Comparison of ENCODE assay signal across 10 cellular contexts in the genomic region with DNA sequence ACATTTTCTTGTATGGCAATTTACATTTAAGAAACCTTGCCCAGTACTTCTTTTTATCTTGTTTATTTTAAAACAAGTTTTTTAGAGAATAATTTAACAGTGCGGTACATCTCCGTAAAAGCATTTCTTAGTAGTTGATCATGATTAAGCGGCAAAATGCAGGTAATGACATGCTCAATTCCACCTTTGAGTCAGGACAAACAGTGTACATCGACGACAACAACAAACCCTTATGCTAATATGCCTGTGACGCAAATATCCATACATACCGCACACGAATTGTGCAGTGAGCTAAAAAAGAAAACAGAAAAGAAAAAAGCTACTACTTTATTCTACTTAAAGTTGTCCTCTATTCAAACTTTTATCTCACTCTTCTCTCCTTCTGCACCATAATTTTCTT. TPM values are rescaled to one million over a fixed set of nuclear protein-coding genes. Genes with fewer than 3 reads are reported as not detected.
DNase-seq lines count a peak whose midpoint lies in the region; ATAC-seq lines count a peak whose summit lies in the region.
"Had no signal": no experiment of that assay in that cellular context is flagged by ENCODE, and none has a peak within 500 bp of the region (broad histone marks: within the 10 kb centered on the region; RNA-seq: fewer than 3 reads in every experiment).

No MANE protein-coding gene starts in this region.

- H3K27ac Mint-ChIP-seq in activated naive CD8-positive, alpha-beta T cell treated with anti-CD3 and anti-CD28 coated beads, Interleukin-2, amount 10 ng/mL, durations not matched to agents 7 days and 5 days: no peak overlapping the region
- H3K27ac Mint-ChIP-seq: stimulated activated memory B cell treated with anti-CD40 and anti-IgM and Interleukin-4, amounts not matched to agents 10 μg/mL and 1 μg/mL and 100 μg/mL, for 72 hours had no signal

- DNase-seq in H7: no peak
- DNase-seq in activated naive CD8-positive, alpha-beta T cell treated with anti-CD3 and anti-CD28 coated beads, Interleukin-2, amount 10 ng/mL, durations not matched to agents 7 days and 5 days: no peak
- no peak for DNase-seq in iPS DF 6.9 (ENCODE audit: low read depth, low spot score)
- no peak for DNase-seq in skeletal muscle cell (ENCODE audit: low read depth)
- DNase-seq in anterior cingulate cortex (lab: John Stamatoyannopoulos, UW): no peak
- DNase-seq in NCI-H524 treated with DMSO at 0.1 percent for 48 hours (lab: John Stamatoyannopoulos, UW): no peak
- no peak for DNase-seq in SHP77 (lab: John Stamatoyannopoulos, UW)
- DNase-seq: naive B cell had no signal

- no peaks in the 10 kb centered on the region for H3K9me3 ChIP-seq in iPS DF 6.9 (ENCODE audit: control insufficient read depth, insufficient read depth, low read length)

- whole genome bisulfite sequencing in iPS DF 6.9 (ENCODE audit: insufficient coverage, insufficient read length): no CpG with 5 or more reads among the region's 8 CpGs

- H3K27me3 Mint-ChIP-seq in activated naive CD8-positive, alpha-beta T cell treated with anti-CD3 and anti-CD28 coated beads, Interleukin-2, amount 10 ng/mL, durations not matched to agents 7 days and 5 days: peaks cover 57% of the 10 kb centered on the region

- H3K4me3 Mint-ChIP-seq in activated naive CD8-positive, alpha-beta T cell treated with anti-CD3 and anti-CD28 coated beads, Interleukin-2, amount 10 ng/mL, durations not matched to agents 7 days and 5 days: peak overlapping the region; percentile 82
- H3K4me3 Mint-ChIP-seq: stimulated activated memory B cell treated with anti-CD40 and anti-IgM and Interleukin-4, amounts not matched to agents 10 μg/mL and 1 μg/mL and 100 μg/mL, for 72 hours had no signal

- no peaks in the 10 kb centered on the region for H3K36me3 Mint-ChIP-seq in activated naive CD8-positive, alpha-beta T cell treated with anti-CD3 and anti-CD28 coated beads, Interleukin-2, amount 10 ng/mL, durations not matched to agents 7 days and 5 days

- POLR2A ChIA-PET in activated naive CD8-positive, alpha-beta T cell treated with anti-CD3 and anti-CD28 coated beads, Interleukin-2, amount 10 ng/mL, durations not matched to agents 7 days and 5 days (lab: Charles Lee): no interaction called here

- no peak overlapping the region for H3K27ac ChIP-seq in iPS DF 6.9 (ENCODE audit: low read length)

- H3K9me3 Mint-ChIP-seq in activated naive CD8-positive, alpha-beta T cell treated with anti-CD3 and anti-CD28 coated beads, Interleukin-2, amount 10 ng/mL, durations not matched to agents 7 days and 5 days: no peaks in the 10 kb centered on the region

- H3K27me3 ChIP-seq in H7 (ENCODE audit: control insufficient read depth, insufficient read depth, low read length) (peaks cover 61% of the 10 kb centered on the region), iPS DF 6.9 (ENCODE audit: control insufficient read depth, insufficient read depth, low read length) (peaks cover 37% of the 10 kb centered on the region)

- peak overlapping the region; percentile 66; the same call in 1 of the 2 replicates for H3K4me3 ChIP-seq in H7 (ENCODE audit: insufficient read depth, low read depth, low read length)
- peak overlapping the region; percentile 89; the same call in 1 of the 2 replicates for H3K4me3 ChIP-seq in iPS DF 6.9 (ENCODE audit: low read length)
- H3K4me3 ChIP-seq in skeletal muscle cell (ENCODE audit: low read depth, low read length): peak overlapping the region; percentile 83

- peaks cover 14% of the 10 kb centered on the region for H3K4me1 Mint-ChIP-seq in activated naive CD8-positive, alpha-beta T cell treated with anti-CD3 and anti-CD28 coated beads, Interleukin-2, amount 10 ng/mL, durations not matched to agents 7 days and 5 days
- H3K4me1 Mint-ChIP-seq: stimulated activated memory B cell treated with anti-CD40 and anti-IgM and Interleukin-4, amounts not matched to agents 10 μg/mL and 1 μg/mL and 100 μg/mL, for 72 hours had no signal

- ATAC-seq in activated naive CD8-positive, alpha-beta T cell treated with anti-CD3 and anti-CD28 coated beads, Interleukin-2, amount 10 ng/mL, durations not matched to agents 7 days and 5 days (ENCODE audit: low read depth): no peak
- ATAC-seq in GM18861 (IDR thresholded peaks at IDR 0.05; ENCODE audit: unreplicated experiment): no peak
- ATAC-seq: stimulated activated memory B cell treated with anti-CD40 and anti-IgM and Interleukin-4, amounts not matched to agents 10 μg/mL and 1 μg/mL and 100 μg/mL, for 72 hours had no signal

- H3K36me3 ChIP-seq in H7 (replicated peaks; ENCODE audit: control insufficient read depth, insufficient read depth, low read length): no peaks in the 10 kb centered on the region
- H3K36me3 ChIP-seq in iPS DF 6.9 (ENCODE audit: control insufficient read depth, insufficient read depth, low read length): no peaks in the 10 kb centered on the region

- H3K4me1 ChIP-seq in iPS DF 6.9 (ENCODE audit: control insufficient read depth, insufficient read depth, low read length): no peaks in the 10 kb centered on the region; the same call in 1 of the 2 replicates

RNA-seq across cellular contexts. Expression of a gene that starts 1.9 kb away (rescaled TPM):
- 6.2 and 8.6 TPM in 2 replicates for total RNA-seq in H7 (2014; rRNA removed; shearing (Covaris generic))
- total RNA-seq in activated naive CD8-positive, alpha-beta T cell treated with anti-CD3 and anti-CD28 coated beads, Interleukin-2, amount 10 ng/mL, durations not matched to agents 7 days and 5 days: under 1 TPM; 0.14 to 0.19 TPM
